16 cellular contexts compared by ENCODE assay signal in the genomic region with DNA sequence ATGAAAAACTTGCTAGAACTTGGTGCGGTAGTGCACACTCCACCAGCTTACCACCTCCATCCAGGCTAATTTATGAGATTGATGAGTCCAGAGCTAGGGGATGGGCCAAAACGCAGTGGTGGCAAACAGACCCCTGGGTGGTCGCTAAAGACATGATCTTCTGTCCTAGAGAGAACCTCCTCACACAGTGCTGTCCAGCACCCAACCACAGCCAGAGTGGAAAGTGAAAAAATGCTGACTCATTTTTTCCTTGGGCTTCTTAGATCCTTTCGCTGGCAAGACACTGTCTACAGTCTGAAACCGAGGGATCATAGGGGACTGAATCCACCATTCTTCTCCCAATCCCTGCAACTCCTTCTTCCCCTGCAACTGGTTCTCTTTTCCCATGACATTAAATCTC. TPM values are rescaled to one million over a fixed set of nuclear protein-coding genes. Genes with fewer than 3 reads are reported as not detected.
DNase-seq lines count a peak whose midpoint lies in the region; ATAC-seq and TF ChIP-seq lines count a peak whose summit lies in the region.
"Had no signal": no experiment of that assay in that cellular context is flagged by ENCODE, and none has a peak within 500 bp of the region (broad histone marks: within the 10 kb centered on the region; RNA-seq: fewer than 3 reads in every experiment).

No MANE protein-coding gene starts in this region.

- H3K27ac Mint-ChIP-seq in activated CD4-positive, alpha-beta T cell treated with anti-CD3 and anti-CD28 coated beads, Interleukin-2, amount 10 ng/mL, durations not matched to agents 24 days and 14 days: no peak overlapping the region
- H3K27ac Mint-ChIP-seq: natural killer cell; stimulated activated memory B cell treated with anti-CD40 and anti-IgM and Interleukin-4, amounts not matched to agents 10 μg/mL and 1 μg/mL and 100 μg/mL, for 72 hours had no signal

- DNase-seq in activated CD4-positive, alpha-beta T cell treated with anti-CD3 and anti-CD28 coated beads, Interleukin-2, amount 10 ng/mL, durations not matched to agents 24 days and 14 days: peak; percentile 48
- no peak for DNase-seq in activated CD4-positive, alpha-beta T cell treated with anti-CD3 and anti-CD28 coated beads for 4 hours
- DNase-seq in amniotic stem cell (lab: John Stamatoyannopoulos, UW) (peak; percentile 29), iris pigment epithelial cell (ENCODE audit: low read depth) (peak; percentile 79), thoracic aorta (ENCODE audit: low spot score) (no peak), DMS153 treated with DMSO at 0.1 percent for 48 hours (lab: John Stamatoyannopoulos, UW; ENCODE audit: unreplicated experiment) (no peak)
- DNase-seq: activated CD8-positive, alpha-beta memory T cell treated with anti-CD3 and anti-CD28 coated beads, Interleukin-2, amount 50 U/mL, for 48 hours; H9; KG1; natural killer cell; NCI-H2107; RPMI8226 had no signal

- peaks cover 12% of the 10 kb centered on the region for H3K4me1 Mint-ChIP-seq in activated CD4-positive, alpha-beta T cell treated with anti-CD3 and anti-CD28 coated beads, Interleukin-2, amount 10 ng/mL, durations not matched to agents 24 days and 14 days

- ATAC-seq in thoracic aorta (ENCODE audit: insufficient number of reproducible peaks, low FRiP score, low read depth) (no peak), GM18907 (IDR thresholded peaks at IDR 0.05; ENCODE audit: unreplicated experiment) (no peak), HG02763 (IDR thresholded peaks at IDR 0.05; ENCODE audit: unreplicated experiment) (no peak)
- ATAC-seq: natural killer cell; stimulated activated memory B cell treated with anti-CD40 and anti-IgM and Interleukin-4, amounts not matched to agents 10 μg/mL and 1 μg/mL and 100 μg/mL, for 72 hours had no signal

- TF ChIP-seq CTCF in thoracic aorta (IDR thresholded peaks at IDR 0.05): no peak

- H3K36me3 ChIP-seq in thoracic aorta: no peaks in the 10 kb centered on the region

- no peaks in the 10 kb centered on the region for H3K9me3 ChIP-seq in thoracic aorta

- peak overlapping the region; percentile 21 to 62 for H3K27ac ChIP-seq in thoracic aorta

- H3K4me1 ChIP-seq in thoracic aorta (ENCODE audit: control insufficient read depth in 1 of 2, low read depth in 2 of 2): peaks cover 27 to 59% of the 10 kb centered on the region in 2 donors

- H3K27me3 Mint-ChIP-seq in activated CD4-positive, alpha-beta T cell treated with anti-CD3 and anti-CD28 coated beads, Interleukin-2, amount 10 ng/mL, durations not matched to agents 24 days and 14 days: peaks cover 71% of the 10 kb centered on the region

- intact Hi-C loops in activated CD4-positive, alpha-beta T cell treated with anti-CD3 and anti-CD28 coated beads, Interleukin-2, amount 10 ng/mL, durations not matched to agents 24 days and 14 days (cut with micrococcal nuclease): no loop called here

- H3K9me3 Mint-ChIP-seq in activated CD4-positive, alpha-beta T cell treated with anti-CD3 and anti-CD28 coated beads, Interleukin-2, amount 10 ng/mL, durations not matched to agents 24 days and 14 days: no peaks in the 10 kb centered on the region
- H3K9me3 Mint-ChIP-seq: H9; natural killer cell; stimulated activated memory B cell treated with anti-CD40 and anti-IgM and Interleukin-4, amounts not matched to agents 10 μg/mL and 1 μg/mL and 100 μg/mL, for 72 hours had no signal

- H3K27me3 ChIP-seq in thoracic aorta (replicated peaks; ENCODE audit: insufficient read depth): no peaks in the 10 kb centered on the region

- peak overlapping the region; percentile 97 for H3K4me3 ChIP-seq in thoracic aorta

- H3K36me3 Mint-ChIP-seq in activated CD4-positive, alpha-beta T cell treated with anti-CD3 and anti-CD28 coated beads, Interleukin-2, amount 10 ng/mL, durations not matched to agents 24 days and 14 days (ENCODE audit: low read depth): no peaks in the 10 kb centered on the region
- H3K36me3 Mint-ChIP-seq: natural killer cell; stimulated activated memory B cell treated with anti-CD40 and anti-IgM and Interleukin-4, amounts not matched to agents 10 μg/mL and 1 μg/mL and 100 μg/mL, for 72 hours had no signal

- H3K4me3 Mint-ChIP-seq in activated CD4-positive, alpha-beta T cell treated with anti-CD3 and anti-CD28 coated beads, Interleukin-2, amount 10 ng/mL, durations not matched to agents 24 days and 14 days: no peak overlapping the region
- H3K4me3 Mint-ChIP-seq: H9; natural killer cell; stimulated activated memory B cell treated with anti-CD40 and anti-IgM and Interleukin-4, amounts not matched to agents 10 μg/mL and 1 μg/mL and 100 μg/mL, for 72 hours had no signal

RNA-seq across cellular contexts. Expression of gene ANTXR1, which starts 4.1 kb away (rescaled TPM):
- total RNA-seq in activated CD4-positive, alpha-beta T cell treated with anti-CD3 and anti-CD28 coated beads, Interleukin-2, amount 10 ng/mL, durations not matched to agents 24 days and 14 days: 0.09 TPM in 1 of 2 replicates, not detected in the other
- total RNA-seq in thoracic aorta: 100 to 1,000 TPM; 253 to 313 TPM
- total RNA-seq: natural killer cell had no signal

RNA-seq across cellular contexts. Expression of gene GKN1, which starts 42.6 kb away (rescaled TPM):
- not detected in 2 replicates for total RNA-seq in activated CD4-positive, alpha-beta T cell treated with anti-CD3 and anti-CD28 coated beads, Interleukin-2, amount 10 ng/mL, durations not matched to agents 24 days and 14 days
- 10 to 100 TPM in 1 of 2 donors, not detected in 1; 20.7 TPM for total RNA-seq in thoracic aorta
- total RNA-seq: endothelial cell of umbilical vein, H9, natural killer cell had no signal

Comparison
In these comparisons a context has a peak if more than half of its experiments do, and no peak if none do; other contexts are left out.
1. DNase-seq: peak in activated CD4-positive, alpha-beta T cell treated with anti-CD3 and anti-CD28 coated beads, Interleukin-2, amount 10 ng/mL, durations not matched to agents 24 days and 14 days (single experiment), amniotic stem cell (single experiment) and iris pigment epithelial cell (single experiment); none in activated CD4-positive, alpha-beta T cell treated with anti-CD3 and anti-CD28 coated beads for 4 hours (0 of 2), thoracic aorta (single experiment) and DMS153 treated with DMSO at 0.1 percent for 48 hours (single experiment).
2. RNA of gene ANTXR1, which starts 4.1 kb away (total RNA-seq): 253 to 313 TPM in thoracic aorta; 0.09 TPM in activated CD4-positive, alpha-beta T cell treated with anti-CD3 and anti-CD28 coated beads, Interleukin-2, amount 10 ng/mL, durations not matched to agents 24 days and 14 days; every median in the first group is over 100 times any median in the second.